8 cellular contexts compared by ENCODE assay signal in genomic region chr16:8173111-8173644, GRCh38.
DNase-seq lines count a peak whose midpoint lies in the region; ATAC-seq and TF ChIP-seq lines count a peak whose summit lies in the region.

No MANE protein-coding gene starts in this region.

- TF ChIP-seq CTCF in fibroblast of mammary gland (conservative IDR thresholded peaks at IDR 0.05; ENCODE audit: control insufficient read depth, insufficient read depth, low read depth, low read length) = peak; percentile 61

- H3K4me3 ChIP-seq in fibroblast of mammary gland (ENCODE audit: control insufficient read depth, low read depth, low read length) = no peak overlapping the region

- DNase-seq in Ammon's horn (ENCODE audit: low spot score) = peak; percentile 89
- DNase-seq in NCI-H1694 (lab: John Stamatoyannopoulos, UW) = peak; percentile 39
- peak; percentile 17 to 51 for DNase-seq in SW 1271 (lab: John Stamatoyannopoulos, UW)
- DNase-seq in fibroblast of mammary gland (ENCODE audit: low read depth) = peak; percentile 53
- peak; percentile 11 for DNase-seq in non-pigmented ciliary epithelial cell (ENCODE audit: low read depth)
- DNase-seq in activated T-cell treated with anti-CD3 and anti-CD28 coated beads, Interleukin-2, amount 50 U/mL, for 1 hour = no peak

- ATAC-seq in GM19023 (IDR thresholded peaks at IDR 0.05; ENCODE audit: unreplicated experiment) (peak; percentile 60), HG02884 (IDR thresholded peaks at IDR 0.05; ENCODE audit: unreplicated experiment) (no peak)
